In genomic region chr9:111287127-111287526, GRCh38 we compare ENCODE assay signal across 16 cellular contexts. TPM values are rescaled to one million over a fixed set of nuclear protein-coding genes. Genes with fewer than 3 reads are reported as not detected.
DNase-seq lines count a peak whose midpoint lies in the region; ATAC-seq and TF ChIP-seq lines count a peak whose summit lies in the region.
"Had no signal": no experiment of that assay in that cellular context is flagged by ENCODE, and none has a peak within 500 bp of the region (broad histone marks: within the 10 kb centered on the region; RNA-seq: fewer than 3 reads in every experiment).

No MANE protein-coding gene starts in this region.

- no peaks in the 10 kb centered on the region for H3F3A ChIP-seq in GM23338 (replicated peaks; ENCODE audit: low read depth)

- peaks cover 2% of the 10 kb centered on the region for H3K27me3 Mint-ChIP-seq in GM23338 (ENCODE audit: insufficient read depth, low read depth, poor library complexity)

- no peaks in the 10 kb centered on the region; the same call in 2 of the 3 replicates for H3K9me3 Mint-ChIP-seq in GM23338
- H3K9me3 Mint-ChIP-seq: activated CD8-positive, alpha-beta T cell treated with anti-CD3 and anti-CD28 coated beads for 36 hours had no signal

- 0 out of 3 replicates have a peak, but pooled peaks cover 2% of the 10 kb centered on the region for H3K4me1 Mint-ChIP-seq in GM23338

- no peaks in the 10 kb centered on the region for H3K36me3 ChIP-seq in GM23338 (ENCODE audit: insufficient read depth)
- no peaks in the 10 kb centered on the region for H3K36me3 ChIP-seq in RWPE2 (ENCODE audit: low read depth)
- no peaks in the 10 kb centered on the region for H3K36me3 ChIP-seq in skeletal muscle satellite cell (ENCODE audit: insufficient read depth, low read length)
- H3K36me3 ChIP-seq: colonic mucosa, gastrocnemius medialis, suprapubic skin had no signal

- no peaks in the 10 kb centered on the region for H3K9me2 ChIP-seq in GM23338 (ENCODE audit: insufficient read depth)

- H3K27ac Mint-ChIP-seq in GM23338 = no peak overlapping the region
- H3K27ac Mint-ChIP-seq: activated CD8-positive, alpha-beta T cell treated with anti-CD3 and anti-CD28 coated beads for 36 hours had no signal

- H3K36me3 Mint-ChIP-seq in GM23338 (ENCODE audit: low read depth) = no peaks in the 10 kb centered on the region

- no peak overlapping the region for H3K9ac ChIP-seq in skeletal muscle satellite cell (ENCODE audit: low read depth, low read length)

- no peaks in the 10 kb centered on the region for H4K20me1 ChIP-seq in GM23338 (replicated peaks; ENCODE audit: insufficient read depth)

- no peaks in the 10 kb centered on the region for H3K79me2 ChIP-seq in GM23338 (replicated peaks; ENCODE audit: insufficient read depth)

- H3K4me3 ChIP-seq in GM23338 (no peak overlapping the region), RWPE2 (ENCODE audit: severe bottlenecking) (no peak overlapping the region), skeletal muscle satellite cell (ENCODE audit: low read length) (no peak overlapping the region)
- H3K4me3 ChIP-seq: colonic mucosa, gastrocnemius medialis, suprapubic skin had no signal

- H2AFZ ChIP-seq in GM23338 = peak overlapping the region; percentile 29; the same call in 1 of the 2 replicates

- ATAC-seq in GM23338 = no peak; the same call in 2 of the 3 replicates
- peak; percentile 67; the same call in 2 of the 3 replicates for ATAC-seq in RWPE2 (ENCODE audit: low read depth)
- ATAC-seq in GM21619 (IDR thresholded peaks at IDR 0.05; ENCODE audit: unreplicated experiment) = no peak
- ATAC-seq: activated CD8-positive, alpha-beta T cell treated with anti-CD3 and anti-CD28 coated beads for 36 hours; gastrocnemius medialis had no signal

- H3K9me3 ChIP-seq in RWPE2 (ENCODE audit: severe bottlenecking) (no peaks in the 10 kb centered on the region), skeletal muscle satellite cell (replicated peaks; ENCODE audit: low read length) (no peaks in the 10 kb centered on the region)
- H3K9me3 ChIP-seq: colonic mucosa, gastrocnemius medialis, suprapubic skin had no signal

- TF ChIP-seq CTCF in GM23338 (conservative IDR thresholded peaks at IDR 0.05; ENCODE audit: low read depth in 2 of 2) (no peak), RWPE2 (IDR thresholded peaks at IDR 0.05; ENCODE audit: poor library complexity, severe bottlenecking) (no peak)

- DNase-seq in GM23338 (ENCODE audit: low spot score) (peak; percentile 37), RWPE2 (ENCODE audit: low spot score) (no peak), fibroblast of peridontal ligament (ENCODE audit: extremely low read depth) (peak; percentile 71), GDM1 (lab: John Stamatoyannopoulos, UW) (no peak)
- no peak for DNase-seq in activated CD8-positive, alpha-beta memory T cell treated with anti-CD3 and anti-CD28 coated beads, Interleukin-2, amount 50 U/mL, for 4 hours
- DNase-seq: activated CD8-positive, alpha-beta T cell treated with anti-CD3 and anti-CD28 coated beads for 36 hours; activated naive CD4-positive, alpha-beta T cell; colonic mucosa; gastrocnemius medialis; small intestine had no signal

- H3K27ac ChIP-seq in GM23338 (ENCODE audit: low read depth) (no peak overlapping the region), RWPE2 (ENCODE audit: poor library complexity, severe bottlenecking) (no peak overlapping the region)
- H3K27ac ChIP-seq: colonic mucosa, gastrocnemius medialis, suprapubic skin had no signal

- H3K4me1 ChIP-seq in GM23338 (ENCODE audit: insufficient read depth) (no peaks in the 10 kb centered on the region), RWPE2 (ENCODE audit: insufficient read depth, poor library complexity, severe bottlenecking) (no peaks in the 10 kb centered on the region), skeletal muscle satellite cell (ENCODE audit: control insufficient read depth, insufficient read depth, low read length) (peaks cover 28% of the 10 kb centered on the region)
- H3K4me1 ChIP-seq: colonic mucosa, gastrocnemius medialis had no signal

- H3K4me3 Mint-ChIP-seq in GM23338 = no peak overlapping the region
- H3K4me3 Mint-ChIP-seq: activated CD8-positive, alpha-beta T cell treated with anti-CD3 and anti-CD28 coated beads for 36 hours had no signal

- H3K27me3 ChIP-seq in GM23338 (ENCODE audit: insufficient read depth) (no peaks in the 10 kb centered on the region), RWPE2 (ENCODE audit: insufficient read depth, poor library complexity, severe bottlenecking) (no peaks in the 10 kb centered on the region), skeletal muscle satellite cell (ENCODE audit: control insufficient read depth, insufficient read depth, low read length) (no peaks in the 10 kb centered on the region)
- H3K27me3 ChIP-seq: colonic mucosa, gastrocnemius medialis, suprapubic skin had no signal

- no peak overlapping the region for H3K4me2 ChIP-seq in GM23338
- H3K4me2 ChIP-seq in skeletal muscle satellite cell (ENCODE audit: low read length) = peak overlapping the region; percentile 7

TF ChIP-seq in GM23338, 12 proteins besides CTCF, POLR2A, EP300 and RAD21 (continues in another document):
- TF ChIP-seq REST (IDR thresholded peaks at IDR 0.05; ENCODE audit: unreplicated experiment) = no peak

RNA-seq across cellular contexts. Expression of gene OR2K2, which starts 42.9 kb away (rescaled TPM):
- not detected in 2 replicates for total RNA-seq in GM23338 (2014; rRNA removed; shearing (Covaris generic))
- polyA plus RNA-seq in GM23338 (2016; fragmentation: Nextera tagmentation; extraction: Ambion mirVana) = not detected in 2 replicates
- total RNA-seq in skeletal muscle satellite cell (2012; rRNA removed) = not detected in 2 replicates
- total RNA-seq: activated CD8-positive, alpha-beta T cell treated with anti-CD3 and anti-CD28 coated beads for 36 hours; colonic mucosa; liver; OCI-LY7; suprapubic skin; T-helper 2 cell treated with Interferon-gamma antibody and Interleukin-4, amounts not matched to agents 100 ng/mL and 5 ng/mL, for 36 hours had no signal
- polyA plus RNA-seq: liver, small intestine had no signal

Comparison
In these comparisons a context has a peak if more than half of its experiments do, and no peak if none do; other contexts are left out.
1. DNase-seq: peak in GM23338 (single experiment) and fibroblast of peridontal ligament (single experiment); none in RWPE2 (single experiment), activated CD8-positive, alpha-beta memory T cell treated with anti-CD3 and anti-CD28 coated beads, Interleukin-2, amount 50 U/mL, for 4 hours (single experiment) and GDM1 (single experiment).